ENCODE assay signal across 8 cellular contexts in genomic region chr14:102776761-102777710, GRCh38. TPM values are rescaled to one million over a fixed set of nuclear protein-coding genes. Genes with fewer than 3 reads are reported as not detected.
DNase-seq lines count a peak whose midpoint lies in the region; ATAC-seq and TF ChIP-seq lines count a peak whose summit lies in the region.

TSS of gene TRAF3 (plus strand) at chr14:102777449. CDS start at chr14:102870202, 92,753 bp downstream.

- H3K9me3 ChIP-seq in breast epithelium (no peaks in the 10 kb centered on the region), spleen (no peaks in the 10 kb centered on the region)

- H3K36me3 Mint-ChIP-seq in WTC11, result no peaks in the 10 kb centered on the region

- TF ChIP-seq POLR2A in breast epithelium (IDR thresholded peaks at IDR 0.05), result no peak
- TF ChIP-seq POLR2A in spleen (IDR thresholded peaks at IDR 0.05), result peak in 1 of 3 donors; percentile 23

- H3K4me1 Mint-ChIP-seq in WTC11, result peaks cover 40% of the 10 kb centered on the region

- intact Hi-C loops in breast epithelium (cut with DNase I; ENCODE audit: low total_unique reads) (no loop called here), spleen (cut with DNase I; ENCODE audit: low total_unique reads) (loop anchor here (10.0 kb wide), 1 partner anchor 118 kb away; no protein-coding TSS in a partner anchor)

- H3K9me3 Mint-ChIP-seq in WTC11, result no peaks in the 10 kb centered on the region

- POLR2A ChIA-PET in WTC11 (lab: Charles Lee), result no interaction called here

- DNase-seq in D341Med (ENCODE audit: low spot score) (peak; percentile 91), KG1 (lab: John Stamatoyannopoulos, UW) (peak; percentile 31), WTC11 (ENCODE audit: low spot score) (peak; percentile 48), breast epithelium (ENCODE audit: low spot score in 2 of 2) (no peak), iPS-NIHi7 (ENCODE audit: extremely low spot score) (peak; percentile 85), spleen (peak; percentile 97), SK-N-DZ (ENCODE audit: low spot score) (no peak)

- peak within 1 kb of the TSS; percentile 85; the same call in 1 of the 2 replicates for H3K27ac Mint-ChIP-seq in WTC11

- H3K4me3 Mint-ChIP-seq in WTC11, result peak within 1 kb of the TSS; percentile 85

- TF ChIP-seq CTCF in WTC11 (IDR thresholded peaks at IDR 0.05) (no peak), breast epithelium (IDR thresholded peaks at IDR 0.05) (no peak), spleen (IDR thresholded peaks at IDR 0.05 in 8 of 11, conservative IDR thresholded peaks at IDR 0.05 in 3 of 11) (no peak)

- peak within 1 kb of the TSS; percentile 67 to 95 (median 81) for H3K4me3 ChIP-seq in breast epithelium
- peak within 1 kb of the TSS; percentile 55 to 92 (median 78) for H3K4me3 ChIP-seq in spleen

- 13 to 51% (median 43%) methylated on average over 33 to 162 of the region's 163 CpGs for whole genome bisulfite sequencing in spleen, 5 donors

- peak; percentile 35 for ATAC-seq in GM21526 (IDR thresholded peaks at IDR 0.05; ENCODE audit: low FRiP score, unreplicated experiment)
- peak; percentile 12 for ATAC-seq in WTC11

- H3K27ac ChIP-seq in breast epithelium (peak within 1 kb of the TSS; percentile 83 to 93), spleen (peak within 1 kb of the TSS; percentile 72 to 95 (median 94))

- H3K36me3 ChIP-seq in breast epithelium (no peaks in the 10 kb centered on the region), spleen (no peaks in the 10 kb centered on the region)

- peaks cover 17% of the 10 kb centered on the region for H3K27me3 Mint-ChIP-seq in WTC11 (ENCODE audit: low read depth)

- peaks cover 0 to 5% of the 10 kb centered on the region in 2 donors for H3K4me1 ChIP-seq in breast epithelium
- peaks cover 27 to 79% (median 60%) of the 10 kb centered on the region in 6 donors for H3K4me1 ChIP-seq in spleen

- H3K27me3 ChIP-seq in breast epithelium, result no peaks in the 10 kb centered on the region
- H3K27me3 ChIP-seq in spleen (replicated peaks in 1 of 7), result no peaks in the 10 kb centered on the region

- CTCF ChIA-PET in WTC11 (lab: Charles Lee), result interaction anchor here (0.9 to 1.5 kb wide), 3 partner anchors 8 to 140 kb away, joined by 3 to 6 read pairs (median 3); no protein-coding TSS in a partner anchor

TF ChIP-seq in WTC11, 78 proteins besides CTCF, POLR2A, EP300 and RAD21:
- TF ChIP-seq HMGXB4 (CRISPR knock-in tag; IDR thresholded peaks at IDR 0.05) (0 out of 2 replicates have a peak, but pooled peaks have one; percentile 5), PRRX2 (CRISPR knock-in tag; IDR thresholded peaks at IDR 0.05) (no peak)

RNA-seq across cellular contexts. Expression of gene TRAF3, which starts in this region (rescaled TPM):
- total RNA-seq in WTC11 (2021) (8.2 to 11.2 TPM (median 9.6 TPM) in 3 replicates), breast epithelium (10 to 100 TPM; 13.1 to 15.7 (median 14.6) TPM), spleen (10 to 100 TPM; 32.8 to 61.5 (median 43.5) TPM)
- 10 to 100 TPM; 11.1 to 14.5 (median 12.0) TPM for polyA plus RNA-seq in spleen
- 5.3 and 5.4 TPM in 2 replicates for polyA plus RNA-seq in SK-N-DZ (2014; cell fraction: cytosol; rRNA removed)
- polyA plus RNA-seq in SK-N-DZ (2014; cell fraction: nucleus; rRNA removed), result 4.7 and 5.9 TPM in 2 replicates

Comparison
In these comparisons a context has a peak if more than half of its experiments do, and no peak if none do; other contexts are left out.
1. DNase-seq: peak in D341Med (single experiment), KG1 (single experiment), WTC11 (single experiment), iPS-NIHi7 (single experiment) and spleen (single experiment); none in breast epithelium (0 of 2) and SK-N-DZ (single experiment).